8 cellular contexts compared by ENCODE assay signal in the genomic region with DNA sequence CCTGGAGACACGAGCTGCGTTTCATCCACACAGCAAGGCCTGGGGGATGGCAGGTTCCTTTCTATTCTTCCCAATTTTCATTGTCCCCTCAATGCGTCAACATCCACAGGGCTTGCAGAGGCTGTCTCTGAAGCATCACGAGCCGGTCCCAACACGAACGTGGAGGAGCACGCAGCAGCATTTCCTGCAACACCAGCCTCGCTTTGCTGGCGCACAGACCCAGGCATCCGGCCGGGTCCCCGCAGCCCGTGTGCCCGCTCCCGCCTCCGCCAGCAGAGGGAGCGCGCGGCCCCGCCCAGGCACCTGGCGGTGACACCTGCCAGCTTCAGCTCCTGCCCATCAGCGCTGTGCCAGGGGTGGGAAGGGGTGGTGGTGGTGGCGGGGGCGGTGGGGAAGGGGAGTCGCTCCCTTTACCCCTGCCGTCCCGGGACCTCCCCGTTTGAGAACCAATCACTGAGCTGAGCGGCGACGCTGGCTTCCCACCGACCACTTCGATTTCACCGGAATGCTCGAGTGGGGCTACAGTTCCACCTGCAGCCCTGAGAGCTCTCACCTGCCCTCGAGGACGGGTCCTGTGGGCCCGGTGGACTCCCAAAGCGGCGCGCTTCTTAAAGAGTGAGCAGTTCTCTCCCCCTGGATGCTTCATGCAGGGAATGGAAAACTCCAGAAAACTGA.
DNase-seq lines count a peak whose midpoint lies in the region; ATAC-seq, FAIRE-seq and TF ChIP-seq lines count a peak whose summit lies in the region.

No MANE protein-coding gene starts in this region.

- H3K27me3 Mint-ChIP-seq in activated T-helper 1 cell treated with anti-CD3 and anti-CD28 coated beads, Interleukin-12 subunit alpha, Interleukin-12 subunit beta, Interleukin-2, Interleukin-4 antibody, amounts not matched to agents 30 ng/mL and 10 ng/mL and 1 ng/mL, durations not matched to agents 14 hours and 24 hours and 36 hours (ENCODE audit: insufficient read depth), result no peaks in the 10 kb centered on the region
- peaks cover 2% of the 10 kb centered on the region for H3K27me3 Mint-ChIP-seq in memory B cell

- intact Hi-C loops in activated T-helper 1 cell treated with anti-CD3 and anti-CD28 coated beads, Interleukin-12 subunit alpha, Interleukin-12 subunit beta, Interleukin-2, Interleukin-4 antibody, amounts not matched to agents 30 ng/mL and 10 ng/mL and 1 ng/mL, durations not matched to agents 14 hours and 24 hours and 36 hours (cut with micrococcal nuclease), result loop anchor here (1.0 to 5.0 kb wide), 3 partner anchors 395 to 690 kb away; no protein-coding TSS in a partner anchor

- no peak for FAIRE-seq in RCC 7860 (lab: Jason Lieb, UNC)

- DNase-seq in GM06990 (ENCODE audit: extremely low read depth, insufficient read length), result peak; percentile 41
- DNase-seq in NB4 (ENCODE audit: low read depth), result peak; percentile 8
- peak; percentile 41 for DNase-seq in activated T-helper 1 cell treated with anti-CD3 and anti-CD28 coated beads, Interleukin-12 subunit alpha, Interleukin-12 subunit beta, Interleukin-2, Interleukin-4 antibody, amounts not matched to agents 30 ng/mL and 10 ng/mL and 1 ng/mL, durations not matched to agents 14 hours and 24 hours and 36 hours (ENCODE audit: low spot score)
- peak; percentile 75 to 77 for DNase-seq in memory B cell (ENCODE audit: low spot score in 2 of 2)
- DNase-seq in NCI-H187 treated with DMSO at 0.1 percent for 48 hours (lab: John Stamatoyannopoulos, UW), result no peak
- DNase-seq in RCC 7860 (ENCODE audit: low spot score), result no peak

- TF ChIP-seq CTCF in GM06990 (IDR thresholded peaks at IDR 0.05; ENCODE audit: insufficient read depth, low read length, poor library complexity, severe bottlenecking) (peak; percentile 73), NB4 (IDR thresholded peaks at IDR 0.05; ENCODE audit: low read depth, low read length) (no peak)

- H3K4me3 Mint-ChIP-seq in activated T-helper 1 cell treated with anti-CD3 and anti-CD28 coated beads, Interleukin-12 subunit alpha, Interleukin-12 subunit beta, Interleukin-2, Interleukin-4 antibody, amounts not matched to agents 30 ng/mL and 10 ng/mL and 1 ng/mL, durations not matched to agents 14 hours and 24 hours and 36 hours, result no peak overlapping the region
- peak overlapping the region; percentile 67 for H3K4me3 Mint-ChIP-seq in memory B cell

- peak; percentile 78 for ATAC-seq in GM21576 (IDR thresholded peaks at IDR 0.05; ENCODE audit: unreplicated experiment)
- ATAC-seq in memory B cell (ENCODE audit: low read depth), result peak; percentile 98
- ATAC-seq in GM18517 (IDR thresholded peaks at IDR 0.05; ENCODE audit: unreplicated experiment), result no peak

- H3K9me3 Mint-ChIP-seq in activated T-helper 1 cell treated with anti-CD3 and anti-CD28 coated beads, Interleukin-12 subunit alpha, Interleukin-12 subunit beta, Interleukin-2, Interleukin-4 antibody, amounts not matched to agents 30 ng/mL and 10 ng/mL and 1 ng/mL, durations not matched to agents 14 hours and 24 hours and 36 hours, result no peaks in the 10 kb centered on the region
- peaks cover 4% of the 10 kb centered on the region for H3K9me3 Mint-ChIP-seq in memory B cell

- no peak for TF ChIP-seq POLR2A in NB4 (IDR thresholded peaks at IDR 0.05; ENCODE audit: extremely low read depth, insufficient read length)

- no peaks in the 10 kb centered on the region for H3K4me1 Mint-ChIP-seq in activated T-helper 1 cell treated with anti-CD3 and anti-CD28 coated beads, Interleukin-12 subunit alpha, Interleukin-12 subunit beta, Interleukin-2, Interleukin-4 antibody, amounts not matched to agents 30 ng/mL and 10 ng/mL and 1 ng/mL, durations not matched to agents 14 hours and 24 hours and 36 hours (ENCODE audit: low read depth)
- H3K4me1 Mint-ChIP-seq in memory B cell, result no peaks in the 10 kb centered on the region

- H3K4me3 ChIP-seq in GM06990 (replicated peaks; ENCODE audit: low read depth, low read length), result no peak overlapping the region
- no peak overlapping the region for H3K4me3 ChIP-seq in NB4 (ENCODE audit: low read depth, low read length)

- H3K27ac Mint-ChIP-seq in activated T-helper 1 cell treated with anti-CD3 and anti-CD28 coated beads, Interleukin-12 subunit alpha, Interleukin-12 subunit beta, Interleukin-2, Interleukin-4 antibody, amounts not matched to agents 30 ng/mL and 10 ng/mL and 1 ng/mL, durations not matched to agents 14 hours and 24 hours and 36 hours, result no peak overlapping the region
- H3K27ac Mint-ChIP-seq in memory B cell, result no peak overlapping the region

- H3K27me3 ChIP-seq in GM06990 (replicated peaks; ENCODE audit: control insufficient read depth, insufficient read depth, low read length), result no peaks in the 10 kb centered on the region

- H3K36me3 ChIP-seq in GM06990 (ENCODE audit: control insufficient read depth, insufficient read depth, low read length), result no peaks in the 10 kb centered on the region

- H3K36me3 Mint-ChIP-seq in activated T-helper 1 cell treated with anti-CD3 and anti-CD28 coated beads, Interleukin-12 subunit alpha, Interleukin-12 subunit beta, Interleukin-2, Interleukin-4 antibody, amounts not matched to agents 30 ng/mL and 10 ng/mL and 1 ng/mL, durations not matched to agents 14 hours and 24 hours and 36 hours (ENCODE audit: low read depth), result no peaks in the 10 kb centered on the region
- peaks cover 4% of the 10 kb centered on the region for H3K36me3 Mint-ChIP-seq in memory B cell

Comparison
In these comparisons a context has a peak if more than half of its experiments do, and no peak if none do; other contexts are left out.
1. DNase-seq: peak in GM06990 (single experiment), NB4 (single experiment), activated T-helper 1 cell treated with anti-CD3 and anti-CD28 coated beads, Interleukin-12 subunit alpha, Interleukin-12 subunit beta, Interleukin-2, Interleukin-4 antibody, amounts not matched to agents 30 ng/mL and 10 ng/mL and 1 ng/mL, durations not matched to agents 14 hours and 24 hours and 36 hours (single experiment) and memory B cell (2 of 2); none in NCI-H187 treated with DMSO at 0.1 percent for 48 hours (single experiment) and RCC 7860 (single experiment).